Comparison of ENCODE assay signal across 7 cellular contexts in genomic region chr1:241639653-241640148, GRCh38. TPM values are rescaled to one million over a fixed set of nuclear protein-coding genes. Genes with fewer than 3 reads are reported as not detected.
DNase-seq lines count a peak whose midpoint lies in the region; FAIRE-seq and TF ChIP-seq lines count a peak whose summit lies in the region.

No MANE protein-coding gene starts in this region.

- H2AFZ ChIP-seq in H9 (ENCODE audit: low read length) (no peak overlapping the region), neuronal stem cell (ENCODE audit: low read length) (peak overlapping the region; percentile 95)

- H3K4me1 Mint-ChIP-seq in H9: peaks cover 22 to 23% of the 10 kb centered on the region in 2 experiments
- H3K4me1 Mint-ChIP-seq in activated CD4-positive, alpha-beta T cell treated with anti-CD3 and anti-CD28 coated beads, Interleukin-2, amount 10 ng/mL, durations not matched to agents 7 days and 5 days: peaks cover 45% of the 10 kb centered on the region

- H3K27me3 ChIP-seq in H9 (ENCODE audit: insufficient read depth, low read length) (no peaks in the 10 kb centered on the region), esophagus (ENCODE audit: control insufficient read depth in 1 of 2, insufficient read depth in 2 of 2, low read length in 2 of 2) (no peaks in the 10 kb centered on the region), neuronal stem cell (ENCODE audit: control insufficient read depth in 3 of 3, insufficient read depth in 3 of 3, low read depth in 1 of 3, low read length in 3 of 3) (no peaks in the 10 kb centered on the region)

- H3K27ac Mint-ChIP-seq in H9: peak overlapping the region; percentile 2 to 56 (median 31); a peak in 4 of 7 replicates
- H3K27ac Mint-ChIP-seq in activated CD4-positive, alpha-beta T cell treated with anti-CD3 and anti-CD28 coated beads, Interleukin-2, amount 10 ng/mL, durations not matched to agents 7 days and 5 days: peak overlapping the region; percentile 94

- no peak overlapping the region for H4K5ac ChIP-seq in H9 (ENCODE audit: insufficient read length, low read depth, low read length)

- H3K18ac ChIP-seq in H9 (ENCODE audit: insufficient read length, low read depth, low read length): peak overlapping the region; percentile 92
- peak overlapping the region; percentile 89 for H3K18ac ChIP-seq in neuronal stem cell (ENCODE audit: low read length)

- TF ChIP-seq CTCF in H9 (conservative IDR thresholded peaks at IDR 0.05): peak; percentile 14; the same call in 1 of the 3 replicates

- H3K4me2 ChIP-seq in H9 (ENCODE audit: insufficient read depth, insufficient read length, low read length) (peak overlapping the region; percentile 87), neuronal stem cell (ENCODE audit: insufficient read depth, low read length, poor library complexity, severe bottlenecking) (peak overlapping the region; percentile 46)

- H2BK120ac ChIP-seq in H9 (ENCODE audit: low read depth, low read length, poor library complexity, severe bottlenecking) (no peak overlapping the region), neuronal stem cell (ENCODE audit: low read depth, low read length) (no peak overlapping the region)

- H3K36me3 ChIP-seq in esophagus (ENCODE audit: control insufficient read depth in 2 of 2, insufficient read depth in 2 of 2, low read length in 1 of 2) (no peaks in the 10 kb centered on the region), neuronal stem cell (replicated peaks in 1 of 2; ENCODE audit: control insufficient read depth in 2 of 2, insufficient read depth in 2 of 2, low read length in 2 of 2) (peaks cover 4 to 37% of the 10 kb centered on the region in 2 donors)

- no CpG with 5 or more reads among the region's 42 CpGs for WGBS in H9 (ENCODE audit: extremely low coverage, insufficient read length, low lambda C conversion rate)
- 1% methylated on average over 28 to 42 of the region's 42 CpGs for WGBS in esophagus, 2 donors
- no CpG with 5 or more reads among the region's 42 CpGs for WGBS in neuronal stem cell (ENCODE audit: extremely low coverage in 2 of 2, insufficient read length in 2 of 2, insufficient replicate concordance in 1 of 2), 2 donors

- H3K14ac ChIP-seq in H9 (ENCODE audit: insufficient read depth, low read length) (peak overlapping the region; percentile 99), neuronal stem cell (ENCODE audit: low read length) (peak overlapping the region; percentile 72)

- POLR2A ChIA-PET in activated CD4-positive, alpha-beta T cell treated with anti-CD3 and anti-CD28 coated beads, Interleukin-2, amount 10 ng/mL, durations not matched to agents 7 days and 5 days (lab: Charles Lee): no interaction called here

- H2BK20ac ChIP-seq in H9 (ENCODE audit: low read depth, low read length, poor library complexity, severe bottlenecking): no peak overlapping the region

- peaks cover 16 to 35% (median 27%) of the 10 kb centered on the region in 3 experiments for H3K36me3 Mint-ChIP-seq in H9 (ENCODE audit: insufficient read depth in 1 of 3, low read depth in 3 of 3)
- peaks cover 31% of the 10 kb centered on the region for H3K36me3 Mint-ChIP-seq in activated CD4-positive, alpha-beta T cell treated with anti-CD3 and anti-CD28 coated beads, Interleukin-2, amount 10 ng/mL, durations not matched to agents 7 days and 5 days (ENCODE audit: low read depth)

- H3T11ph ChIP-seq in H9 (ENCODE audit: low read length): no peak overlapping the region

- no peak for TF ChIP-seq POLR2A in GM12892 (IDR thresholded peaks at IDR 0.05; ENCODE audit: low read depth, low read length)

- no peaks in the 10 kb centered on the region for H3K9me3 ChIP-seq in H9 (ENCODE audit: control insufficient read depth, low read depth, low read length)
- H3K9me3 ChIP-seq in esophagus (ENCODE audit: control insufficient read depth in 2 of 2, insufficient read depth in 1 of 2, low read depth in 1 of 2, low read length in 1 of 2): no peaks in the 10 kb centered on the region
- H3K9me3 ChIP-seq in neuronal stem cell (replicated peaks in 1 of 2; ENCODE audit: control insufficient read depth in 2 of 2, insufficient read depth in 1 of 2, low read depth in 1 of 2, low read length in 2 of 2): peaks cover 0 to 28% of the 10 kb centered on the region in 2 donors

- no peak overlapping the region for H3K56ac ChIP-seq in H9 (ENCODE audit: insufficient read length, low read depth, low read length)

- H3K27ac ChIP-seq in H9 (ENCODE audit: insufficient read length, low read depth, low read length) (peak overlapping the region; percentile 35), esophagus (ENCODE audit: low read depth in 2 of 2, low read length in 1 of 2) (peak overlapping the region; percentile 72 to 85), neuronal stem cell (replicated peaks; ENCODE audit: low read length) (peak overlapping the region; percentile 84)

- H3K4me3 Mint-ChIP-seq in H9: peak overlapping the region; percentile 86 to 89
- H3K4me3 Mint-ChIP-seq in activated CD4-positive, alpha-beta T cell treated with anti-CD3 and anti-CD28 coated beads, Interleukin-2, amount 10 ng/mL, durations not matched to agents 7 days and 5 days: peak overlapping the region; percentile 85

- H3K9me3 Mint-ChIP-seq in H9: peaks cover 13 to 17% of the 10 kb centered on the region in 2 experiments
- peaks cover 5% of the 10 kb centered on the region for H3K9me3 Mint-ChIP-seq in activated CD4-positive, alpha-beta T cell treated with anti-CD3 and anti-CD28 coated beads, Interleukin-2, amount 10 ng/mL, durations not matched to agents 7 days and 5 days

- H3K9ac ChIP-seq in H9 (ENCODE audit: extremely low read depth, insufficient read length, low read length): peak overlapping the region; percentile 99
- peak overlapping the region; percentile 97 for H3K9ac ChIP-seq in neuronal stem cell (ENCODE audit: low read depth, low read length, poor library complexity)

- FAIRE-seq in GM12892 (lab: Jason Lieb, UNC): no peak

- H3K27me3 Mint-ChIP-seq in H9 (ENCODE audit: low read depth): peaks cover 16% of the 10 kb centered on the region
- no peaks in the 10 kb centered on the region for H3K27me3 Mint-ChIP-seq in activated CD4-positive, alpha-beta T cell treated with anti-CD3 and anti-CD28 coated beads, Interleukin-2, amount 10 ng/mL, durations not matched to agents 7 days and 5 days

- H3K79me2 ChIP-seq in H9 (ENCODE audit: insufficient read depth, low read length): peaks cover 20% of the 10 kb centered on the region; the same call in 1 of the 2 replicates

- H3K23me2 ChIP-seq in H9 (ENCODE audit: insufficient read length, low read depth, low read length, poor library complexity, severe bottlenecking): peaks cover 3% of the 10 kb centered on the region

- H3K4me3 ChIP-seq in esophagus (ENCODE audit: low read depth in 1 of 2, low read length in 2 of 2): peak overlapping the region; percentile 63 to 78
- peak overlapping the region; percentile 95 for H3K4me3 ChIP-seq in neuronal stem cell (ENCODE audit: low read length in 2 of 2)

- DNase-seq in GM12892 (ENCODE audit: insufficient read length): peak; percentile 43
- DNase-seq in H9: peak; percentile 33
- DNase-seq in Kasumi-1 (lab: John Stamatoyannopoulos, UW): peak; percentile 46 to 53
- DNase-seq in activated CD4-positive, alpha-beta T cell treated with anti-CD3 and anti-CD28 coated beads, Interleukin-2, amount 10 ng/mL, durations not matched to agents 7 days and 5 days: peak; percentile 44
- DNase-seq in neuronal stem cell (ENCODE audit: low spot score): no peak
- no peak for DNase-seq in NCI-H1436 (lab: John Stamatoyannopoulos, UW)

- H4K91ac ChIP-seq in H9 (ENCODE audit: insufficient read length, low read depth, low read length) (no peak overlapping the region), neuronal stem cell (ENCODE audit: low read depth, low read length, poor library complexity) (no peak overlapping the region)

- H2BK5ac ChIP-seq in H9 (ENCODE audit: insufficient read length, low read length) (peak overlapping the region; percentile 31), neuronal stem cell (ENCODE audit: low read length) (no peak overlapping the region)

- H2BK15ac ChIP-seq in H9 (ENCODE audit: low read depth, low read length): no peak overlapping the region
- peak overlapping the region; percentile 79 for H2BK15ac ChIP-seq in neuronal stem cell (ENCODE audit: low read length)

- H2BK12ac ChIP-seq in H9 (ENCODE audit: insufficient read length, low read depth, low read length): no peak overlapping the region
- no peak overlapping the region for H2BK12ac ChIP-seq in neuronal stem cell (ENCODE audit: low read length)

- CTCF ChIA-PET in activated CD4-positive, alpha-beta T cell treated with anti-CD3 and anti-CD28 coated beads, Interleukin-2, amount 10 ng/mL, durations not matched to agents 7 days and 5 days (lab: Charles Lee): interaction anchor here (0.7 to 2.1 kb wide), 2 partner anchors 13 kb away, joined by 4 to 6 read pairs; no protein-coding TSS in a partner anchor

- H3K4me1 ChIP-seq in H9 (ENCODE audit: insufficient read depth, low read length) (peaks cover 6% of the 10 kb centered on the region; the same call in 1 of the 2 replicates), esophagus (ENCODE audit: control insufficient read depth in 2 of 2, insufficient read depth in 2 of 2, low read length in 1 of 2) (peaks cover 0 to 3% of the 10 kb centered on the region in 2 donors), neuronal stem cell (ENCODE audit: control insufficient read depth in 2 of 2, insufficient read depth in 1 of 2, low read depth in 1 of 2, low read length in 2 of 2) (peaks cover 5 to 8% of the 10 kb centered on the region in 2 donors)

- no peaks in the 10 kb centered on the region for H4K20me1 ChIP-seq in H9 (ENCODE audit: control insufficient read depth, insufficient read depth, insufficient read length)

- H3K23ac ChIP-seq in H9 (ENCODE audit: insufficient read length, low read depth, low read length) (no peak overlapping the region), neuronal stem cell (ENCODE audit: low read depth, low read length, poor library complexity) (peak overlapping the region; percentile 97)

- H2AK5ac ChIP-seq in H9 (ENCODE audit: insufficient read length, low read length): no peak overlapping the region
- no peak overlapping the region for H2AK5ac ChIP-seq in neuronal stem cell (ENCODE audit: low read depth, low read length)

- H3K79me1 ChIP-seq in H9 (ENCODE audit: insufficient read depth, low read depth, low read length, poor library complexity, severe bottlenecking) (no peaks in the 10 kb centered on the region), neuronal stem cell (ENCODE audit: low read depth, low read length) (no peaks in the 10 kb centered on the region)

- H4K8ac ChIP-seq in H9 (replicated peaks; ENCODE audit: insufficient read length, low read depth, low read length) (no peak overlapping the region), neuronal stem cell (ENCODE audit: low read depth, low read length) (no peak overlapping the region)

- H3K4ac ChIP-seq in H9 (ENCODE audit: low read depth, low read length): no peak overlapping the region
- peak overlapping the region; percentile 5 for H3K4ac ChIP-seq in neuronal stem cell (ENCODE audit: low read length)

RNA-seq across cellular contexts. Expression of gene CHML, which starts 0.5 kb away (rescaled TPM):
- 7.7 TPM for polyA plus RNA-seq in GM12892 (2012; ENCODE audit: missing spikeins)
- 43.7 and 45.7 TPM in 2 replicates for total RNA-seq in H9 (2021)
- total RNA-seq in activated CD4-positive, alpha-beta T cell treated with anti-CD3 and anti-CD28 coated beads, Interleukin-2, amount 10 ng/mL, durations not matched to agents 7 days and 5 days: 10 to 100 TPM; 13.0 to 16.3 TPM
- 1 to 10 TPM; 1.3 to 1.6 TPM for polyA plus RNA-seq in esophagus
- polyA plus RNA-seq in neuronal stem cell (2013, experiment 1 of 2): 12.2 TPM
- 12.5 TPM for polyA plus RNA-seq in neuronal stem cell (2013, experiment 2 of 2)

RNA-seq across cellular contexts. Expression of gene OPN3, which starts 0.5 kb away (rescaled TPM):
- 10.3 TPM for polyA plus RNA-seq in GM12892 (2012; ENCODE audit: missing spikeins)
- 8.6 and 10.0 TPM in 2 replicates for total RNA-seq in H9 (2021)
- total RNA-seq in activated CD4-positive, alpha-beta T cell treated with anti-CD3 and anti-CD28 coated beads, Interleukin-2, amount 10 ng/mL, durations not matched to agents 7 days and 5 days: 10 to 100 TPM; 17.2 to 18.1 TPM
- polyA plus RNA-seq in esophagus: 10 to 100 TPM; 10.0 to 13.2 TPM
- 41.1 TPM for polyA plus RNA-seq in neuronal stem cell (2013, experiment 1 of 2)
- polyA plus RNA-seq in neuronal stem cell (2013, experiment 2 of 2): 41.0 TPM

RNA-seq across cellular contexts. Expression of gene WDR64, which starts 12.4 kb away (rescaled TPM):
- not detected for polyA plus RNA-seq in GM12892 (2012; ENCODE audit: missing spikeins)
- total RNA-seq in H9 (2021): not detected in 2 replicates
- under 1 TPM; 0.21 to 0.22 TPM for total RNA-seq in activated CD4-positive, alpha-beta T cell treated with anti-CD3 and anti-CD28 coated beads, Interleukin-2, amount 10 ng/mL, durations not matched to agents 7 days and 5 days
- not detected for polyA plus RNA-seq in esophagus
- 0.10 TPM for polyA plus RNA-seq in neuronal stem cell (2013, experiment 1 of 2)
- polyA plus RNA-seq in neuronal stem cell (2013, experiment 2 of 2): 0.08 TPM

Comparison
In these comparisons a context has a peak if more than half of its experiments do, and no peak if none do; other contexts are left out.
1. DNase-seq: peak in GM12892 (single experiment), H9 (single experiment), Kasumi-1 (2 of 2) and activated CD4-positive, alpha-beta T cell treated with anti-CD3 and anti-CD28 coated beads, Interleukin-2, amount 10 ng/mL, durations not matched to agents 7 days and 5 days (single experiment); none in neuronal stem cell (single experiment) and NCI-H1436 (single experiment).
2. Peak in every context shown above with its lines, with median percentiles within 50 percentile points of each other: H3K27ac ChIP-seq.